In the genomic region with DNA sequence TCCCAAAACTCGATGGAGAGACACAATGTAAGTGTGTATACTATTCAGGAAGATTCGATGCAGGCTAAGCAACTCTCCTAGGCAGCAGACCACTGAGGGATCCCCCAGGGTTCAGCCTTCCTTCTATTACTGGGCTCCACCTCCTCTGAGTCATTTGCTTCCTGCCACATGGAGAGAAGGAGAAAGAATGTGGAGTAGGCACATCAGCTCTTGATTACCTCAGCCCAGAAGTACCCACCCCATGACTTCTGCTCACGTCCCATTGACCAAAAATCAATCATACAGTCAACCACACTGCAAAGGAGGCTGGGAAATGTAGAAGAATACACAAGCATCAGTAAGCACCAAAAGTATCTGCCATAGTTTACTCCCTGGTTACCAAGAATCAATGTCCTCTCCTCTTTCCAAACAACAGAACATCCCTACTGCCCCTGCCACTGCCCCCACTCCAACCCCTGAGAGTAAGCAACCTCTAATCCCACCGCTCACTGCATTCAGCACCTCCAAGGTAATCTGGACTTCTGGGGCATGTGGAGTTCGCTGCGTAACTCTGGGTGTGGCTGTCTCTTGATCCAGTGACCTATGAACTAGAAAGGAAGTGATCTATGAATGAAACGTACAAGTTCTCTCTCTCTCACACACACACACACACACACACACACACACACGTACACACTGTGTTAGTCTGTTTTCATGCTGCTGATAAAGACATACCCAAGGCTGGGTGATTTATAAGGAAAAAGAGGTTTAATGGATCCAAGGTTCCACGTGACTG, we compare ENCODE assay signal across 12 cellular contexts.
A peak's percentile ranks its signal among the peaks of the same experiment; 100 is the strongest.
DNase-seq lines count a peak whose midpoint lies in the region; ATAC-seq and TF ChIP-seq lines count a peak whose summit lies in the region.
"Had no signal": no experiment of that assay in that cellular context is flagged by ENCODE, and none has a peak within 500 bp of the region (broad histone marks: within the 10 kb centered on the region; RNA-seq: fewer than 3 reads in every experiment).

No MANE protein-coding gene starts in this region.

- H3K4me3 Mint-ChIP-seq in HFFc6 = no peak overlapping the region
- H3K4me3 Mint-ChIP-seq: activated CD4-positive, alpha-beta memory T cell treated with anti-CD3 and anti-CD28 coated beads, Interleukin-2, amount 10 ng/mL, durations not matched to agents 7 days and 5 days; nephron had no signal

- peaks cover 9% of the 10 kb centered on the region for H3K27me3 Mint-ChIP-seq in HFFc6 (ENCODE audit: insufficient read depth)

- no peaks in the 10 kb centered on the region for H3K9me3 Mint-ChIP-seq in HFFc6
- H3K9me3 Mint-ChIP-seq: activated CD4-positive, alpha-beta memory T cell treated with anti-CD3 and anti-CD28 coated beads, Interleukin-2, amount 10 ng/mL, durations not matched to agents 7 days and 5 days had no signal

- H3K36me3 Mint-ChIP-seq in HFFc6 (ENCODE audit: low read depth) = no peaks in the 10 kb centered on the region

- no peak for TF ChIP-seq CTCF in HFFc6 (IDR thresholded peaks at IDR 0.05)
- TF ChIP-seq CTCF in astrocyte of the cerebellum (IDR thresholded peaks at IDR 0.05; ENCODE audit: low read depth, low read length, missing control alignments) = no peak

- in situ Hi-C loops in astrocyte of the cerebellum (cut with HindIII; ENCODE audit: low sequenced_read_pairs) = no loop called here

- ATAC-seq in GM19467 (IDR thresholded peaks at IDR 0.05; ENCODE audit: unreplicated experiment) = no peak

- peaks cover 34% of the 10 kb centered on the region for H3K4me1 Mint-ChIP-seq in HFFc6 (ENCODE audit: low read depth)
- H3K4me1 Mint-ChIP-seq: activated CD4-positive, alpha-beta memory T cell treated with anti-CD3 and anti-CD28 coated beads, Interleukin-2, amount 10 ng/mL, durations not matched to agents 7 days and 5 days had no signal

- H3K27ac Mint-ChIP-seq in HFFc6 = no peak overlapping the region
- H3K27ac Mint-ChIP-seq: activated CD4-positive, alpha-beta memory T cell treated with anti-CD3 and anti-CD28 coated beads, Interleukin-2, amount 10 ng/mL, durations not matched to agents 7 days and 5 days had no signal

- DNase-seq in A172 (ENCODE audit: low spot score) = peak; percentile 45
- peak; percentile 28 for DNase-seq in HFFc6
- DNase-seq in astrocyte of the cerebellum (ENCODE audit: low read depth) = peak; percentile 69
- peak; percentile 76 for DNase-seq in iPS-NIHi7 (ENCODE audit: extremely low spot score)
- no peak for DNase-seq in cerebellar nuclear complex (lab: John Stamatoyannopoulos, UW)
- DNase-seq in NCI-H1092 treated with DMSO at 0.1 percent for 48 hours (lab: John Stamatoyannopoulos, UW) = no peak
- no peak for DNase-seq in NCI-H774 (lab: John Stamatoyannopoulos, UW)
- DNase-seq: activated CD4-positive, alpha-beta memory T cell treated with anti-CD3 and anti-CD28 coated beads, Interleukin-2, amount 10 ng/mL, durations not matched to agents 7 days and 5 days; activated naive CD4-positive, alpha-beta T cell; KBM-7 had no signal

- no peak overlapping the region for H3K4me3 ChIP-seq in astrocyte of the cerebellum (ENCODE audit: low read depth, low read length)

Comparison
In these comparisons a context has a peak if more than half of its experiments do, and no peak if none do; other contexts are left out.
1. DNase-seq: peak in A172 (single experiment), HFFc6 (single experiment), astrocyte of the cerebellum (single experiment) and iPS-NIHi7 (single experiment); none in cerebellar nuclear complex (0 of 2), NCI-H1092 treated with DMSO at 0.1 percent for 48 hours (single experiment) and NCI-H774 (single experiment).